ENCODE assay signal across 14 cellular contexts in the genomic region with DNA sequence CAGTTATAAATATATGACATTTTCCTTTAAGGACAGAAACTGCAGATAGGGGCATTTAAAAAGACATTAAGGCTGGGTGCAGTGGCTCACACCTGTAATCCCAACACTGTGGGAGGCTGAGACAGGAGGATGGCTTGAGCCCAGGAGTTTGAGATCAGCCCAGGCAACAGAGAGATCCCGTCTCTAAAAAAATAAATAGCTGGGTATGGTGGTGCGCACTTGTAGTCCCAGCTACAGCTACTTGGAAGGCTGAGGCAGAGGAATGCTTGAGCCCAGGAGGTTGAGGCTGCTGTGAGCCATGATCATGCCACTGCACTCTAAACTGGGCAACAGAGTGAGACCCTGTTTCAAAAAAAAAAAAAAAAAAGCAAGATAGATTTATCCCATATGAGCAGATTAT.
DNase-seq lines count a peak whose midpoint lies in the region; ATAC-seq and TF ChIP-seq lines count a peak whose summit lies in the region.
"Had no signal": no experiment of that assay in that cellular context is flagged by ENCODE, and none has a peak within 500 bp of the region (broad histone marks: within the 10 kb centered on the region; RNA-seq: fewer than 3 reads in every experiment).

No MANE protein-coding gene starts in this region.

- in situ Hi-C loops in brain microvascular endothelial cell (cut with HindIII; ENCODE audit: low pct_ligation_motif_present, low sequenced_read_pairs), result no loop called here

- no peak for TF ChIP-seq EP300 in SK-N-SH (IDR thresholded peaks at IDR 0.05; ENCODE audit: borderline replicate concordance in 1 of 2, low read depth in 1 of 2, low read length in 1 of 2)
- no peak for TF ChIP-seq EP300 in suprapubic skin (IDR thresholded peaks at IDR 0.05)

- H3K4me1 ChIP-seq in SK-N-SH (ENCODE audit: control insufficient read depth in 1 of 2, insufficient read depth in 2 of 2, low read depth in 1 of 2, low read length in 1 of 2) (peaks cover 16 to 39% of the 10 kb centered on the region in 2 experiments), suprapubic skin (peaks cover 69% of the 10 kb centered on the region)

- no peaks in the 10 kb centered on the region for H4K20me1 ChIP-seq in SK-N-SH (ENCODE audit: insufficient read depth)

- H3K4me3 ChIP-seq in SK-N-SH (ENCODE audit: low read depth in 2 of 2, low read length in 1 of 2), result no peak overlapping the region
- no peak overlapping the region for H3K4me3 ChIP-seq in brain microvascular endothelial cell (ENCODE audit: low read depth, low read length)
- H3K4me3 ChIP-seq in suprapubic skin, result no peak overlapping the region

- POLR2A ChIA-PET in SK-N-SH (lab: Yijun Ruan, JAX), result no interaction called here

- DNase-seq in SK-N-SH (no peak), brain microvascular endothelial cell (no peak), mesothelial cell of epicardium (ENCODE audit: low spot score in 2 of 2, unreplicated experiment in 2 of 2) (no peak), suprapubic skin (ENCODE audit: low spot score in 2 of 2) (no peak), NCI-H1092 treated with DMSO at 0.1 percent for 48 hours (lab: John Stamatoyannopoulos, UW) (no peak), EL (no peak), UCSD-AML1 (lab: John Stamatoyannopoulos, UW; ENCODE audit: unreplicated experiment) (no peak)
- DNase-seq: activated naive CD4-positive, alpha-beta T cell treated with Interleukin-2 at 50 U/mL for 16 hours; COR-L47; NCI-H1694; NCI-H69; SIG-M5 had no signal

- peaks cover 23% of the 10 kb centered on the region for H3K4me1 Mint-ChIP-seq in mesothelial cell of epicardium

- H3K4me3 Mint-ChIP-seq in mesothelial cell of epicardium, result no peak overlapping the region

- H3K27ac ChIP-seq in SK-N-SH (ENCODE audit: low read depth in 2 of 2, low read length in 1 of 2) (peak overlapping the region in 1 of 2 experiments; percentile 99; a peak in 3 of 4 replicates), brain microvascular endothelial cell (peak overlapping the region; percentile 98), suprapubic skin (peak overlapping the region; percentile 94)

- peaks cover 64% of the 10 kb centered on the region for H3F3A ChIP-seq in SK-N-SH (replicated peaks; ENCODE audit: insufficient read depth)

- H3K4me2 ChIP-seq in SK-N-SH, result peak overlapping the region; percentile 57; the same call in 1 of the 2 replicates

- CTCF ChIA-PET in SK-N-SH (lab: Yijun Ruan, JAX), result interaction anchor here (2.3 kb wide), 1 partner anchor 120 kb away, joined by 8 read pairs; no protein-coding TSS in a partner anchor

- H3K36me3 Mint-ChIP-seq in mesothelial cell of epicardium, result no peaks in the 10 kb centered on the region

- H3K27me3 Mint-ChIP-seq in mesothelial cell of epicardium (ENCODE audit: low read depth), result no peaks in the 10 kb centered on the region

- peak overlapping the region; percentile 79; the same call in 1 of the 2 replicates for H3K9ac ChIP-seq in SK-N-SH

- H3K27ac Mint-ChIP-seq in mesothelial cell of epicardium, result peak overlapping the region; percentile 91

- no peak for ATAC-seq in SK-N-SH treated with all-trans-retinoic acid at 6 μM for 48 hours
- ATAC-seq: sciatic nerve had no signal

- H3K36me3 ChIP-seq in SK-N-SH (replicated peaks in 1 of 2; ENCODE audit: control insufficient read depth in 1 of 2, insufficient read depth in 2 of 2, low read length in 1 of 2) (peaks cover 1 to 7% of the 10 kb centered on the region in 2 experiments), brain microvascular endothelial cell (replicated peaks) (peaks cover 2% of the 10 kb centered on the region), suprapubic skin (no peaks in the 10 kb centered on the region)

- no peak overlapping the region for H2AFZ ChIP-seq in SK-N-SH (ENCODE audit: low read depth)

- TF ChIP-seq RAD21 in SK-N-SH (IDR thresholded peaks at IDR 0.05; ENCODE audit: low read length), result no peak

- H3K9me3 ChIP-seq in SK-N-SH (no peaks in the 10 kb centered on the region), suprapubic skin (no peaks in the 10 kb centered on the region)

- TF ChIP-seq CTCF in SK-N-SH (IDR thresholded peaks at IDR 0.05), result no peak
- TF ChIP-seq CTCF in brain microvascular endothelial cell (IDR thresholded peaks at IDR 0.05; ENCODE audit: low read depth, low read length, missing control alignments), result no peak
- TF ChIP-seq CTCF in mesothelial cell of epicardium (IDR thresholded peaks at IDR 0.05; ENCODE audit: unreplicated experiment), result no peak
- TF ChIP-seq CTCF in suprapubic skin (IDR thresholded peaks at IDR 0.05), result no peak

- H3K27me3 ChIP-seq in SK-N-SH (ENCODE audit: insufficient read depth) (no peaks in the 10 kb centered on the region), brain microvascular endothelial cell (replicated peaks) (no peaks in the 10 kb centered on the region), suprapubic skin (no peaks in the 10 kb centered on the region)

- no peaks in the 10 kb centered on the region for H3K9me3 Mint-ChIP-seq in mesothelial cell of epicardium

- no peak for TF ChIP-seq POLR2A in suprapubic skin (IDR thresholded peaks at IDR 0.05)

- no peaks in the 10 kb centered on the region for H3K9me2 ChIP-seq in SK-N-SH

- WGBS in SK-N-SH (ENCODE audit: low lambda C conversion rate), result 91% methylated on average over 2 of the region's 2 CpGs
- 72% methylated on average over 2 of the region's 2 CpGs for WGBS in suprapubic skin

- no peaks in the 10 kb centered on the region for H3K79me2 ChIP-seq in SK-N-SH (ENCODE audit: insufficient read depth)

TF ChIP-seq in SK-N-SH, 30 proteins besides CTCF, POLR2A, EP300 and RAD21 (continues in another document):
- TF ChIP-seq ZBTB33 (IDR thresholded peaks at IDR 0.05; ENCODE audit: borderline replicate concordance, low read depth), result no peak

TF ChIP-seq in SK-N-SH treated with all-trans-retinoic acid at 6 μM for 48 hours, 23 proteins besides CTCF, POLR2A, EP300 and RAD21:
- TF ChIP-seq ZNF70 (CRISPR knock-in tag; IDR thresholded peaks at IDR 0.05) (no peak), CSDC2 (CRISPR knock-in tag; IDR thresholded peaks at IDR 0.05) (no peak), ZC3H10 (CRISPR knock-in tag; IDR thresholded peaks at IDR 0.05) (no peak), ZFP30 (CRISPR knock-in tag; IDR thresholded peaks at IDR 0.05) (no peak), ZNF565 (CRISPR knock-in tag; conservative IDR thresholded peaks at IDR 0.05; ENCODE audit: low read depth) (no peak), OSR1 (CRISPR knock-in tag; IDR thresholded peaks at IDR 0.05) (no peak), SNAI2 (CRISPR knock-in tag; IDR thresholded peaks at IDR 0.05) (no peak), BACH2 (CRISPR knock-in tag; IDR thresholded peaks at IDR 0.05; ENCODE audit: borderline replicate concordance) (no peak), PATZ1 (CRISPR knock-in tag; IDR thresholded peaks at IDR 0.05; ENCODE audit: borderline replicate concordance) (no peak)
- TF ChIP-seq, protein P1, sequence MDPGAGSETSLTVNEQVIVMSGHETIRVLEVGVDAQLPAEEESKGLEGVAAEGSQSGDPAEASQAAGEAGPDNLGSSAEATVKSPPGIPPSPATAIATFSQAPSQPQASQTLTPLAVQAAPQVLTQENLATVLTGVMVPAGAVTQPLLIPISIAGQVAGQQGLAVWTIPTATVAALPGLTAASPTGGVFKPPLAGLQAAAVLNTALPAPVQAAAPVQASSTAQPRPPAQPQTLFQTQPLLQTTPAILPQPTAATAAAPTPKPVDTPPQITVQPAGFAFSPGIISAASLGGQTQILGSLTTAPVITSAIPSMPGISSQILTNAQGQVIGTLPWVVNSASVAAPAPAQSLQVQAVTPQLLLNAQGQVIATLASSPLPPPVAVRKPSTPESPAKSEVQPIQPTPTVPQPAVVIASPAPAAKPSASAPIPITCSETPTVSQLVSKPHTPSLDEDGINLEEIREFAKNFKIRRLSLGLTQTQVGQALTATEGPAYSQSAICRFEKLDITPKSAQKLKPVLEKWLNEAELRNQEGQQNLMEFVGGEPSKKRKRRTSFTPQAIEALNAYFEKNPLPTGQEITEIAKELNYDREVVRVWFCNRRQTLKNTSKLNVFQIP (CRISPR knock-in tag; IDR thresholded peaks at IDR 0.05; ENCODE audit: borderline replicate concordance, low read depth), result no peak
